11 cellular contexts compared by ENCODE assay signal in genomic region chr5:150272531-150272930, GRCh38. TPM values are rescaled to one million over a fixed set of nuclear protein-coding genes. Genes with fewer than 3 reads are reported as not detected.
A peak's percentile ranks its signal among the peaks of the same experiment; 100 is the strongest.
DNase-seq lines count a peak whose midpoint lies in the region; ATAC-seq, FAIRE-seq and TF ChIP-seq lines count a peak whose summit lies in the region.
"Had no signal": no experiment of that assay in that cellular context is flagged by ENCODE, and none has a peak within 500 bp of the region (broad histone marks: within the 10 kb centered on the region; RNA-seq: fewer than 3 reads in every experiment).

No MANE protein-coding gene starts in this region.

- H3K4me3 ChIP-seq in bronchial epithelial cell (ENCODE audit: low read depth, low read length) = no peak overlapping the region

- no peaks in the 10 kb centered on the region for H3K27me3 ChIP-seq in bronchial epithelial cell (ENCODE audit: control insufficient read depth, insufficient read depth, low read length)

- ATAC-seq in memory B cell (ENCODE audit: low read depth) = peak; percentile 34

- DNase-seq in NCI-H1105 treated with DMSO at 0.1 percent for 48 hours (lab: John Stamatoyannopoulos, UW) (peak; percentile 4), NCI-H1105 (lab: John Stamatoyannopoulos, UW) (no peak), NCI-H146 treated with DMSO at 0.1 percent for 48 hours (lab: John Stamatoyannopoulos, UW; ENCODE audit: unreplicated experiment) (peak; percentile 11), bronchial epithelial cell (ENCODE audit: low read depth) (peak; percentile 48), memory B cell (ENCODE audit: low spot score in 2 of 2) (no peak), GM12892 (ENCODE audit: insufficient read length) (no peak), putamen (ENCODE audit: low spot score) (no peak)
- DNase-seq in activated CD8-positive, alpha-beta memory T cell treated with anti-CD3 and anti-CD28 coated beads, Interleukin-2, amount 50 U/mL, for 48 hours = no peak
- DNase-seq: natural killer cell had no signal

- no peak overlapping the region for H3K27ac Mint-ChIP-seq in memory B cell
- H3K27ac Mint-ChIP-seq: natural killer cell had no signal

- no peaks in the 10 kb centered on the region for H3K9me3 Mint-ChIP-seq in memory B cell
- H3K9me3 Mint-ChIP-seq: natural killer cell had no signal

- TF ChIP-seq POLR2A in GM12892 (IDR thresholded peaks at IDR 0.05; ENCODE audit: low read depth, low read length) = no peak

- peak; percentile 83 for FAIRE-seq in bronchial epithelial cell (lab: Jason Lieb, UNC)
- FAIRE-seq in GM12892 (lab: Jason Lieb, UNC) = no peak
- FAIRE-seq: A204.1, TTC549 had no signal

- no peak overlapping the region for H3K4me3 Mint-ChIP-seq in memory B cell
- H3K4me3 Mint-ChIP-seq: natural killer cell had no signal

- no peaks in the 10 kb centered on the region for H3K4me1 Mint-ChIP-seq in memory B cell
- H3K4me1 Mint-ChIP-seq: natural killer cell had no signal

- peak; percentile 69 for TF ChIP-seq CTCF in bronchial epithelial cell (IDR thresholded peaks at IDR 0.05; ENCODE audit: insufficient read depth, low read length, severe bottlenecking)

- H3K36me3 Mint-ChIP-seq in memory B cell = no peaks in the 10 kb centered on the region
- H3K36me3 Mint-ChIP-seq: natural killer cell had no signal

- H3K27me3 Mint-ChIP-seq in memory B cell = peaks cover 15% of the 10 kb centered on the region

- no peaks in the 10 kb centered on the region for H3K36me3 ChIP-seq in bronchial epithelial cell (ENCODE audit: control insufficient read depth, insufficient read depth, low read length)

RNA-seq across cellular contexts. Expression of gene CAMK2A, which starts 17.0 kb away (rescaled TPM):
- total RNA-seq in bronchial epithelial cell = under 0.01 TPM in 1 of 2 replicates, not detected in the other
- polyA plus RNA-seq in GM12892 (2012; ENCODE audit: missing spikeins) = not detected

RNA-seq across cellular contexts. Expression of gene ARSI, which starts 30.2 kb away (rescaled TPM):
- 5.4 and 5.8 TPM in 2 replicates for total RNA-seq in bronchial epithelial cell
- polyA plus RNA-seq in GM12892 (2012; ENCODE audit: missing spikeins) = not detected

Comparison
In these comparisons a context has a peak if more than half of its experiments do, and no peak if none do; other contexts are left out.
1. DNase-seq: peak in NCI-H1105 treated with DMSO at 0.1 percent for 48 hours (single experiment), NCI-H146 treated with DMSO at 0.1 percent for 48 hours (single experiment) and bronchial epithelial cell (single experiment); none in NCI-H1105 (single experiment), memory B cell (0 of 2), GM12892 (single experiment), activated CD8-positive, alpha-beta memory T cell treated with anti-CD3 and anti-CD28 coated beads, Interleukin-2, amount 50 U/mL, for 48 hours (single experiment) and putamen (single experiment).